In the genomic region with DNA sequence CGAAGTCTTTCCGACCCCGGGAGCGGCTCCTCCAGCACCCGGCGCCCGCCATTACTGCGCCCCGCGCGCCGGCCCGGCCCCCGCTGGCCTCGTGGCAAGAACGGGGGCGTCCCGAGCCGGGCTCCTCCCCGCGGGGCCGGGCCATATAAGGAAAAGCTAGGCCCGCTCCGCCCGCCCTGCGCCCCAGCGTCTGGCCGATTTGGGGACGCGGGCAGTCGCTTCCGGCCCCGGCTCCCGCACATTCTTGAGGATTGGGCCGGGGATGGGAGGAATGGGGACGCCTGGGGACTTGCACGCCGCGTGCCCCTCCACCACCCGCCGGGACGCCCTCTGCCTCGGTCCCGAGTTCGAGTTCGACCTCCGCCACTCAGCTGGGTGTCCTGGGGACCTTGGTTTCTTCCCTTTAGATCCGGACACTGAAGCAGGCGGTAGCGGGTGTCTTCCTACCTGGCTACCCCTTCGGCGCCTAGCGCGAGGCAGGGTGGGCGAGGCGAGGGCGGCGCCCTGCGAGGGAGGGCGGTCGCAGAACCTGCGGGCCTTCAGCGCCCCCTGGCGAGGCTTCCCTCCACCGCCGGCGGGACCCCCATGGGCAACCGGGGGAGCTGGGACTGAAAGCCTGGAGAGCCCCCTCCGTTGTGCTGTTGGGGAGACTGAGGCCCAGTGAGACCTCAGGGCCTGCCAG, we compare ENCODE assay signal across 8 cellular contexts. TPM values are rescaled to one million over a fixed set of nuclear protein-coding genes. Genes with fewer than 3 reads are reported as not detected.
DNase-seq lines count a peak whose midpoint lies in the region; ATAC-seq lines count a peak whose summit lies in the region.

No MANE protein-coding gene starts in this region.

- peak; percentile 87 for DNase-seq in COLO829 (ENCODE audit: low spot score)
- DNase-seq in LHCN-M2 (ENCODE audit: low read depth) = peak; percentile 76
- DNase-seq in activated CD4-positive, alpha-beta T cell treated with anti-CD3 and anti-CD28 coated beads for 4 hours = peak; percentile 84 to 90
- DNase-seq in left kidney (ENCODE audit: low read depth, low spot score) = peak; percentile 90
- peak; percentile 81 for DNase-seq in stimulated activated CD4-positive, alpha-beta T cell treated with anti-CD3 and anti-CD28 coated beads, Interleukin-2, amount 100 ng/mL, for 4 hours (ENCODE audit: low read depth)

- ATAC-seq in GM21526 (IDR thresholded peaks at IDR 0.05; ENCODE audit: low FRiP score, unreplicated experiment) (peak; percentile 44), HG03025 (IDR thresholded peaks at IDR 0.05; ENCODE audit: low FRiP score, unreplicated experiment) (no peak)

- H3K27ac ChIP-seq in cingulate gyrus (ENCODE audit: low read depth, low read length) = peak overlapping the region; percentile 98

RNA-seq across cellular contexts. Expression of gene SMTN, which starts 3.8 kb away (rescaled TPM):
- 170 and 280 TPM in 2 replicates for total RNA-seq in LHCN-M2 (2014; rRNA removed)
- 83.0 TPM for polyA plus RNA-seq in LHCN-M2 (2012)

RNA-seq across cellular contexts. Expression of gene SELENOM, which starts 22.4 kb away (rescaled TPM):
- total RNA-seq in LHCN-M2 (2014; rRNA removed) = 61.4 and 87.7 TPM in 2 replicates
- polyA plus RNA-seq in LHCN-M2 (2012) = 121 TPM

RNA-seq across cellular contexts. Expression of gene INPP5J, which starts 37.8 kb away (rescaled TPM):
- total RNA-seq in LHCN-M2 (2014; rRNA removed) = 0.06 TPM in 2 replicates
- 0.29 TPM for polyA plus RNA-seq in LHCN-M2 (2012)

RNA-seq across cellular contexts. Expression of gene PLA2G3, which starts 55.4 kb away (rescaled TPM):
- total RNA-seq in LHCN-M2 (2014; rRNA removed) = not detected in 2 replicates
- not detected for polyA plus RNA-seq in LHCN-M2 (2012)
